1 cellular context compared by ENCODE assay signal in the genomic region with DNA sequence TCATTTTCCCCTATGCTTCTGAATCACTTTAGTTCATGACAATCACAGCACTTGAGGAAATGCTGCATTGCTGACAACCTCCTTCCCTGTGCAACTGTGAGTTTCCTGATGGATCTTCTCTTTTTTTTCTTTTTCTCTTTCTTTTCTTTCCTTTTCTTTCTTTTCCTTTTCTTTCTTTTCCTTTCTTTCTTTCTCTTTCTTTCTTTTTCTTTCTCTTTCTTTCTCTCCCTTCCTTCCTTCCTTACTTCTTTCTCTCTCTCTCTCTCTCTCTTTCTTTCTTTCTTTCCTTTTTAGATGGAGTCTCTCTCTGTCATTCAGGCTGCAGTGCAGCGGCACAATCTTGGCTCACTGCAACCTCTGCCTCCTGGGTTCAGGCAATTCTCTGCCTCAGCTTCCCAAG.
TF ChIP-seq lines count a peak whose summit lies in the region.

No MANE protein-coding gene starts in this region.

TF ChIP-seq in GM23338, 12 proteins besides CTCF, POLR2A, EP300 and RAD21 (continued from another document):
- TF ChIP-seq, protein P1, sequence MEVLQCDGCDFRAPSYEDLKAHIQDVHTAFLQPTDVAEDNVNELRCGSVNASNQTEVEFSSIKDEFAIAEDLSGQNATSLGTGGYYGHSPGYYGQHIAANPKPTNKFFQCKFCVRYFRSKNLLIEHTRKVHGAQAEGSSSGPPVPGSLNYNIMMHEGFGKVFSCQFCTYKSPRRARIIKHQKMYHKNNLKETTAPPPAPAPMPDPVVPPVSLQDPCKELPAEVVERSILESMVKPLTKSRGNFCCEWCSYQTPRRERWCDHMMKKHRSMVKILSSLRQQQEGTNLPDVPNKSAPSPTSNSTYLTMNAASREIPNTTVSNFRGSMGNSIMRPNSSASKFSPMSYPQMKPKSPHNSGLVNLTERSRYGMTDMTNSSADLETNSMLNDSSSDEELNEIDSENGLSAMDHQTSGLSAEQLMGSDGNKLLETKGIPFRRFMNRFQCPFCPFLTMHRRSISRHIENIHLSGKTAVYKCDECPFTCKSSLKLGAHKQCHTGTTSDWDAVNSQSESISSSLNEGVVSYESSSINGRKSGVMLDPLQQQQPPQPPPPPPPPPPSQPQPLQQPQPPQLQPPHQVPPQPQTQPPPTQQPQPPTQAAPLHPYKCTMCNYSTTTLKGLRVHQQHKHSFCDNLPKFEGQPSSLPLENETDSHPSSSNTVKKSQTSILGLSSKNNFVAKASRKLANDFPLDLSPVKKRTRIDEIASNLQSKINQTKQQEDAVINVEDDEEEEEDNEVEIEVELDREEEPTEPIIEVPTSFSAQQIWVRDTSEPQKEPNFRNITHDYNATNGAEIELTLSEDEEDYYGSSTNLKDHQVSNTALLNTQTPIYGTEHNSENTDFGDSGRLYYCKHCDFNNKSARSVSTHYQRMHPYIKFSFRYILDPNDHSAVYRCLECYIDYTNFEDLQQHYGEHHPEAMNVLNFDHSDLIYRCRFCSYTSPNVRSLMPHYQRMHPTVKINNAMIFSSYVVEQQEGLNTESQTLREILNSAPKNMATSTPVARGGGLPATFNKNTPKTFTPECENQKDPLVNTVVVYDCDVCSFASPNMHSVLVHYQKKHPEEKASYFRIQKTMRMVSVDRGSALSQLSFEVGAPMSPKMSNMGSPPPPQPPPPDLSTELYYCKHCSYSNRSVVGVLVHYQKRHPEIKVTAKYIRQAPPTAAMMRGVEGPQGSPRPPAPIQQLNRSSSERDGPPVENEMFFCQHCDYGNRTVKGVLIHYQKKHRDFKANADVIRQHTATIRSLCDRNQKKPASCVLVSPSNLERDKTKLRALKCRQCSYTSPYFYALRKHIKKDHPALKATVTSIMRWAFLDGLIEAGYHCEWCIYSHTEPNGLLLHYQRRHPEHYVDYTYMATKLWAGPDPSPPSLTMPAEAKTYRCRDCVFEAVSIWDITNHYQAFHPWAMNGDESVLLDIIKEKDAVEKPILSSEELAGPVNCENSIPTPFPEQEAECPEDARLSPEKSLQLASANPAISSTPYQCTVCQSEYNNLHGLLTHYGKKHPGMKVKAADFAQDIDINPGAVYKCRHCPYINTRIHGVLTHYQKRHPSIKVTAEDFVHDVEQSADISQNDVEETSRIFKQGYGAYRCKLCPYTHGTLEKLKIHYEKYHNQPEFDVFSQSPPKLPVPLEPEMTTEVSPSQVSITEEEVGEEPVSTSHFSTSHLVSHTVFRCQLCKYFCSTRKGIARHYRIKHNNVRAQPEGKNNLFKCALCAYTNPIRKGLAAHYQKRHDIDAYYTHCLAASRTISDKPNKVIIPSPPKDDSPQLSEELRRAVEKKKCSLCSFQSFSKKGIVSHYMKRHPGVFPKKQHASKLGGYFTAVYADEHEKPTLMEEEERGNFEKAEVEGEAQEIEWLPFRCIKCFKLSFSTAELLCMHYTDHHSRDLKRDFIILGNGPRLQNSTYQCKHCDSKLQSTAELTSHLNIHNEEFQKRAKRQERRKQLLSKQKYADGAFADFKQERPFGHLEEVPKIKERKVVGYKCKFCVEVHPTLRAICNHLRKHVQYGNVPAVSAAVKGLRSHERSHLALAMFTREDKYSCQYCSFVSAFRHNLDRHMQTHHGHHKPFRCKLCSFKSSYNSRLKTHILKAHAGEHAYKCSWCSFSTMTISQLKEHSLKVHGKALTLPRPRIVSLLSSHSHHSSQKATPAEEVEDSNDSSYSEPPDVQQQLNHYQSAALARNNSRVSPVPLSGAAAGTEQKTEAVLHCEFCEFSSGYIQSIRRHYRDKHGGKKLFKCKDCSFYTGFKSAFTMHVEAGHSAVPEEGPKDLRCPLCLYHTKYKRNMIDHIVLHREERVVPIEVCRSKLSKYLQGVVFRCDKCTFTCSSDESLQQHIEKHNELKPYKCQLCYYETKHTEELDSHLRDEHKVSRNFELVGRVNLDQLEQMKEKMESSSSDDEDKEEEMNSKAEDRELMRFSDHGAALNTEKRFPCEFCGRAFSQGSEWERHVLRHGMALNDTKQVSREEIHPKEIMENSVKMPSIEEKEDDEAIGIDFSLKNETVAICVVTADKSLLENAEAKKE (CRISPR knock-in tag; IDR thresholded peaks at IDR 0.05): no peak
- TF ChIP-seq, protein P2, sequence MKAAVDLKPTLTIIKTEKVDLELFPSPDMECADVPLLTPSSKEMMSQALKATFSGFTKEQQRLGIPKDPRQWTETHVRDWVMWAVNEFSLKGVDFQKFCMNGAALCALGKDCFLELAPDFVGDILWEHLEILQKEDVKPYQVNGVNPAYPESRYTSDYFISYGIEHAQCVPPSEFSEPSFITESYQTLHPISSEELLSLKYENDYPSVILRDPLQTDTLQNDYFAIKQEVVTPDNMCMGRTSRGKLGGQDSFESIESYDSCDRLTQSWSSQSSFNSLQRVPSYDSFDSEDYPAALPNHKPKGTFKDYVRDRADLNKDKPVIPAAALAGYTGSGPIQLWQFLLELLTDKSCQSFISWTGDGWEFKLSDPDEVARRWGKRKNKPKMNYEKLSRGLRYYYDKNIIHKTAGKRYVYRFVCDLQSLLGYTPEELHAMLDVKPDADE (IDR thresholded peaks at IDR 0.05): no peak
- TF ChIP-seq ZNF331 (CRISPR knock-in tag; IDR thresholded peaks at IDR 0.05; ENCODE audit: low read depth) (no peak), CREB1 (CRISPR knock-in tag; IDR thresholded peaks at IDR 0.05; ENCODE audit: low read depth) (no peak), POLR2AphosphoS5 (IDR thresholded peaks at IDR 0.05; ENCODE audit: low read depth) (no peak), STAT1 (IDR thresholded peaks at IDR 0.05; ENCODE audit: unreplicated experiment) (no peak), JUNB (IDR thresholded peaks at IDR 0.05; ENCODE audit: unreplicated experiment) (no peak), EZH2phosphoT487 (IDR thresholded peaks at IDR 0.05; ENCODE audit: unreplicated experiment) (no peak), ZNF114 (CRISPR knock-in tag; IDR thresholded peaks at IDR 0.05) (no peak)
- TF ChIP-seq, protein P3, sequence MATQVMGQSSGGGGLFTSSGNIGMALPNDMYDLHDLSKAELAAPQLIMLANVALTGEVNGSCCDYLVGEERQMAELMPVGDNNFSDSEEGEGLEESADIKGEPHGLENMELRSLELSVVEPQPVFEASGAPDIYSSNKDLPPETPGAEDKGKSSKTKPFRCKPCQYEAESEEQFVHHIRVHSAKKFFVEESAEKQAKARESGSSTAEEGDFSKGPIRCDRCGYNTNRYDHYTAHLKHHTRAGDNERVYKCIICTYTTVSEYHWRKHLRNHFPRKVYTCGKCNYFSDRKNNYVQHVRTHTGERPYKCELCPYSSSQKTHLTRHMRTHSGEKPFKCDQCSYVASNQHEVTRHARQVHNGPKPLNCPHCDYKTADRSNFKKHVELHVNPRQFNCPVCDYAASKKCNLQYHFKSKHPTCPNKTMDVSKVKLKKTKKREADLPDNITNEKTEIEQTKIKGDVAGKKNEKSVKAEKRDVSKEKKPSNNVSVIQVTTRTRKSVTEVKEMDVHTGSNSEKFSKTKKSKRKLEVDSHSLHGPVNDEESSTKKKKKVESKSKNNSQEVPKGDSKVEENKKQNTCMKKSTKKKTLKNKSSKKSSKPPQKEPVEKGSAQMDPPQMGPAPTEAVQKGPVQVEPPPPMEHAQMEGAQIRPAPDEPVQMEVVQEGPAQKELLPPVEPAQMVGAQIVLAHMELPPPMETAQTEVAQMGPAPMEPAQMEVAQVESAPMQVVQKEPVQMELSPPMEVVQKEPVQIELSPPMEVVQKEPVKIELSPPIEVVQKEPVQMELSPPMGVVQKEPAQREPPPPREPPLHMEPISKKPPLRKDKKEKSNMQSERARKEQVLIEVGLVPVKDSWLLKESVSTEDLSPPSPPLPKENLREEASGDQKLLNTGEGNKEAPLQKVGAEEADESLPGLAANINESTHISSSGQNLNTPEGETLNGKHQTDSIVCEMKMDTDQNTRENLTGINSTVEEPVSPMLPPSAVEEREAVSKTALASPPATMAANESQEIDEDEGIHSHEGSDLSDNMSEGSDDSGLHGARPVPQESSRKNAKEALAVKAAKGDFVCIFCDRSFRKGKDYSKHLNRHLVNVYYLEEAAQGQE (IDR thresholded peaks at IDR 0.05; ENCODE audit: unreplicated experiment): no peak
